ENCODE assay signal across 11 cellular contexts in the genomic region with DNA sequence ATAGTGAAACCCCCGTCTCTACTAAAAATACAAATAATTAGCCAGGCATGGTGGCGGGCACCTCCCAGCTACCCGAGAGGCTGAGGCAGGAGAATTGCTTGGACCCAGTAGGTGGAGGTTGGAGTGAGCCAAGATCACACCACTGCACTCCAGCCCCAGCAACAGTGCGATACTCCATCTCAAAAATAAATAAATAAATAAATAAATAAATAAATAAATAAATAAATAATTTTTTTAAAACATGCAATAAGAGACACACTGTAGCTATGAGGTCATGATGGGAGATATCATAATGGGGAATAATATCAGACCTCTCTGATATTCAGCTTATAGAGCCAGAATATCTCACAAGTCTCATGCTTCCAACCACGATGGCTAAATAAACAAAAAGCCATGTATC.
"Had no signal": no experiment of that assay in that cellular context is flagged by ENCODE, and none has a peak within 500 bp of the region (broad histone marks: within the 10 kb centered on the region; RNA-seq: fewer than 3 reads in every experiment).

No MANE protein-coding gene starts in this region.

- FAIRE-seq: H1, H54 had no signal

- H3K4me2 ChIP-seq: GM23338 had no signal

- DNase-seq: GM23248, GOT3, H7, H9, HCEC 1CT, HFFc6 had no signal

- ATAC-seq: GM23338, HCT116 had no signal

- H3K4me3 ChIP-seq: GM23248, GM23338, HAP-1 had no signal

- H3K27ac ChIP-seq: GM23248 had no signal

- H3K36me3 ChIP-seq: HAP-1 had no signal
